ENCODE assay signal across 19 cellular contexts in the genomic region with DNA sequence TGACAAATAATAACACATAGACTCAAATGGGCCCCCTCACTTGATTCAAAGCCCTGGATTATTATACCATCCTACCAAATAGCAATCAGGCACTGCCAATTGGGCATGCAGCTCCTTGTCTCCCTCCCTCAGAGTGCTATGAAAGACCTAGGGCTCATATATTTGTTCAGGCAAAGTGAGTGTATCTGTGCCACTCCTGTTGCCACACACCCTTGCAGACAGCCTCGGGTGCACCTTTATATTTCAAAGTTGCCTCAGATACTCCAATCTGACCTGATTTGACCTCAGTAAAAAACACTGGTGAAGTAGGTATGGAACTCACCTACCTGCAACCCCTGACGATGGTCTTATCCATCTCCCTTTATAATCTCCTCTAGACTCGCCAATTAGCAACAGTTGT.
DNase-seq lines count a peak whose midpoint lies in the region; ATAC-seq and TF ChIP-seq lines count a peak whose summit lies in the region.
"Had no signal": no experiment of that assay in that cellular context is flagged by ENCODE, and none has a peak within 500 bp of the region (broad histone marks: within the 10 kb centered on the region; RNA-seq: fewer than 3 reads in every experiment).

No MANE protein-coding gene starts in this region.

- no peak for DNase-seq in stimulated activated naive CD8-positive, alpha-beta T cell treated with anti-CD3 and anti-CD28 coated beads, Interleukin-15, Interleukin-2, amounts not matched to agents 100 U/mL and 50 U/mL, for 24 hours
- DNase-seq in epithelial cell of esophagus (ENCODE audit: low read depth) (peak; percentile 48), nephron progenitor cell (no peak), DMS79 treated with DMSO at 0.1 percent for 48 hours (lab: John Stamatoyannopoulos, UW) (no peak)
- DNase-seq in effector memory CD4-positive, alpha-beta T cell = no peak
- DNase-seq: ACHN; CD4-positive, alpha-beta memory T cell; DMS79; GDM1; HFFc6; MM.1S; NCI-H187 treated with DMSO at 0.1 percent for 48 hours; NCI-H446 treated with DMSO at 0.1 percent for 48 hours; NCI-H82 had no signal

- no peaks in the 10 kb centered on the region for H3K27me3 ChIP-seq in effector memory CD4-positive, alpha-beta T cell (replicated peaks; ENCODE audit: control insufficient read depth, insufficient read depth, low read length, poor library complexity, severe bottlenecking)

- peak overlapping the region; percentile 18 for H3K27ac Mint-ChIP-seq in stimulated activated naive CD8-positive, alpha-beta T cell treated with anti-CD3 and anti-CD28 coated beads, Interleukin-15, Interleukin-2, amounts not matched to agents 100 ng/mL and 50 ng/mL, for 24 hours
- no peak overlapping the region for H3K27ac Mint-ChIP-seq in nephron progenitor cell
- H3K27ac Mint-ChIP-seq: B cell, HFFc6 had no signal

- no peaks in the 10 kb centered on the region for H3K9me3 ChIP-seq in effector memory CD4-positive, alpha-beta T cell (ENCODE audit: control insufficient read depth, low read length)

- ATAC-seq in stimulated activated naive CD8-positive, alpha-beta T cell treated with anti-CD3 and anti-CD28 coated beads, Interleukin-15, Interleukin-2, amounts not matched to agents 100 U/mL and 50 U/mL, for 24 hours = no peak
- ATAC-seq in GM18858 (IDR thresholded peaks at IDR 0.05; ENCODE audit: unreplicated experiment) = no peak
- ATAC-seq: Panc1, Right ventricle myocardium inferior had no signal

- H3K9me3 Mint-ChIP-seq in stimulated activated naive CD8-positive, alpha-beta T cell treated with anti-CD3 and anti-CD28 coated beads, Interleukin-15, Interleukin-2, amounts not matched to agents 100 ng/mL and 50 ng/mL, for 24 hours = peaks cover 7% of the 10 kb centered on the region
- no peaks in the 10 kb centered on the region for H3K9me3 Mint-ChIP-seq in nephron progenitor cell
- H3K9me3 Mint-ChIP-seq: CD4-positive, alpha-beta memory T cell; HFFc6 had no signal

- H3K4me3 ChIP-seq in epithelial cell of esophagus (ENCODE audit: low read length) = no peak overlapping the region
- no peak overlapping the region for H3K4me3 ChIP-seq in effector memory CD4-positive, alpha-beta T cell (ENCODE audit: insufficient read depth, low read depth, low read length, poor library complexity, severe bottlenecking)

- H3K27me3 Mint-ChIP-seq in stimulated activated naive CD8-positive, alpha-beta T cell treated with anti-CD3 and anti-CD28 coated beads, Interleukin-15, Interleukin-2, amounts not matched to agents 100 ng/mL and 50 ng/mL, for 24 hours = peaks cover 12% of the 10 kb centered on the region
- H3K27me3 Mint-ChIP-seq in nephron progenitor cell (ENCODE audit: low read depth, poor library complexity) = no peaks in the 10 kb centered on the region
- H3K27me3 Mint-ChIP-seq: B cell had no signal

- TF ChIP-seq CTCF in epithelial cell of esophagus (IDR thresholded peaks at IDR 0.05; ENCODE audit: insufficient read depth, low read depth, low read length, missing control alignments) = no peak
- no peak for TF ChIP-seq CTCF in nephron progenitor cell (IDR thresholded peaks at IDR 0.05)

- no peak overlapping the region for H3K27ac ChIP-seq in effector memory CD4-positive, alpha-beta T cell (ENCODE audit: insufficient read depth, low read length, poor library complexity, severe bottlenecking)

- H3K36me3 Mint-ChIP-seq in stimulated activated naive CD8-positive, alpha-beta T cell treated with anti-CD3 and anti-CD28 coated beads, Interleukin-15, Interleukin-2, amounts not matched to agents 100 ng/mL and 50 ng/mL, for 24 hours (ENCODE audit: low read depth) = peaks cover 19% of the 10 kb centered on the region
- no peaks in the 10 kb centered on the region for H3K36me3 Mint-ChIP-seq in nephron progenitor cell (ENCODE audit: low read depth)

- peaks cover 11% of the 10 kb centered on the region for H3K4me1 ChIP-seq in effector memory CD4-positive, alpha-beta T cell (ENCODE audit: control insufficient read depth, insufficient read depth, low read length, poor library complexity, severe bottlenecking)

- H3K36me3 ChIP-seq in effector memory CD4-positive, alpha-beta T cell (ENCODE audit: control insufficient read depth, insufficient read depth, low read length) = no peaks in the 10 kb centered on the region

- no peak overlapping the region for H3K4me3 Mint-ChIP-seq in stimulated activated naive CD8-positive, alpha-beta T cell treated with anti-CD3 and anti-CD28 coated beads, Interleukin-15, Interleukin-2, amounts not matched to agents 100 ng/mL and 50 ng/mL, for 24 hours
- peak overlapping the region; percentile 54 for H3K4me3 Mint-ChIP-seq in nephron progenitor cell
- H3K4me3 Mint-ChIP-seq: B cell, HFFc6 had no signal

- H3K4me1 Mint-ChIP-seq in stimulated activated naive CD8-positive, alpha-beta T cell treated with anti-CD3 and anti-CD28 coated beads, Interleukin-15, Interleukin-2, amounts not matched to agents 100 ng/mL and 50 ng/mL, for 24 hours (ENCODE audit: low read depth) = peaks cover 44% of the 10 kb centered on the region
- H3K4me1 Mint-ChIP-seq in nephron progenitor cell = peaks cover 29% of the 10 kb centered on the region
